Comparison of ENCODE assay signal across 8 cellular contexts in the genomic region with DNA sequence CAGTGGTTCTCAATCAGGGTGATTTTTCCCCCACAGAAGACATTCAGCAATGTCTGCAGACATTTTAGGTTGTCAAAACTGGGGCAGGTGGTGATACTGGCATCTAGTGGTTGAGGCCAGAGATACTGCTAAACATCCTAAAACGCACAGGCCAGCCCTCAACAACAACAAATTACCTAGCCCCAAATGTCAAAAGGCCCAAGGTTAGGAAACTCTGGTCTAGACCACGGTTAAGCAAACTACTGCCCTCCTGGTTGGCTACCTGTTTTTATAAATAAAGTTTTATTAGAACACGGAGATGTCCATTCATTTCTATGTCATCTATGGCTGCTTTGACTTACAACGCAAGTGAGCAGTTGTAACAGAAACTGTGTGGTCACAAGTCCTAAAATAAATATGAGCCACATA.
DNase-seq lines count a peak whose midpoint lies in the region; ATAC-seq, FAIRE-seq and TF ChIP-seq lines count a peak whose summit lies in the region.

No MANE protein-coding gene starts in this region.

- DNase-seq in A673 (ENCODE audit: low spot score) (peak; percentile 34), NCI-H748 (lab: John Stamatoyannopoulos, UW; ENCODE audit: unreplicated experiment) (peak; percentile 58), epithelial cell of proximal tubule (ENCODE audit: low read depth) (peak; percentile 9), neural progenitor cell (ENCODE audit: low spot score) (peak; percentile 62), urothelium cell line (ENCODE audit: low spot score) (peak; percentile 26)
- DNase-seq in activated CD8-positive, alpha-beta memory T cell treated with anti-CD3 and anti-CD28 coated beads for 24 hours = peak; percentile 74

- POLR2A ChIA-PET in A673 (lab: Charles Lee; ENCODE audit: low non-redundant PET) = no interaction called here

- H3K36me3 Mint-ChIP-seq in neural progenitor cell = no peaks in the 10 kb centered on the region

- no peaks in the 10 kb centered on the region for H3K79me2 ChIP-seq in neural progenitor cell (ENCODE audit: low read depth)

- H3K4me2 ChIP-seq in neural progenitor cell = no peak overlapping the region

- H3K9ac ChIP-seq in neural progenitor cell = no peak overlapping the region

- H3K27me3 Mint-ChIP-seq in neural progenitor cell (ENCODE audit: insufficient read depth, low read depth) = no peaks in the 10 kb centered on the region

- no TSS peak for BruUV-seq in A673 (replicated peaks; lab: Mats Ljungman, UMichigan)

- H3K27ac ChIP-seq in A673 (ENCODE audit: low read depth, low read length, poor library complexity, severe bottlenecking) (no peak overlapping the region), neural progenitor cell (no peak overlapping the region)

- H3K9me3 Mint-ChIP-seq in neural progenitor cell = peaks cover 2% of the 10 kb centered on the region

- no peaks in the 10 kb centered on the region for H3F3A ChIP-seq in neural progenitor cell (ENCODE audit: low read depth)

- no peaks in the 10 kb centered on the region for H3K4me1 Mint-ChIP-seq in neural progenitor cell

- CTCF ChIA-PET in A673 (lab: Charles Lee) = no interaction called here

- no peaks in the 10 kb centered on the region for H3K4me1 ChIP-seq in A673 (ENCODE audit: insufficient read depth, low read length, poor library complexity, severe bottlenecking)
- no peaks in the 10 kb centered on the region for H3K4me1 ChIP-seq in neural progenitor cell

- FAIRE-seq in urothelium cell line (lab: Jason Lieb, UNC) = no peak

- H3K27me3 ChIP-seq in A673 (replicated peaks; ENCODE audit: insufficient read depth, low read depth, low read length, poor library complexity) (no peaks in the 10 kb centered on the region), neural progenitor cell (no peaks in the 10 kb centered on the region)

- peak overlapping the region; percentile 7 for H3K27ac Mint-ChIP-seq in neural progenitor cell

- no peaks in the 10 kb centered on the region for H4K20me1 ChIP-seq in neural progenitor cell (ENCODE audit: low read depth)

- no peaks in the 10 kb centered on the region for H3K36me3 ChIP-seq in A673 (ENCODE audit: insufficient read depth, low read length, poor library complexity, severe bottlenecking)
- H3K36me3 ChIP-seq in neural progenitor cell = no peaks in the 10 kb centered on the region

- H3K9me3 ChIP-seq in A673 (ENCODE audit: low read depth, low read length, poor library complexity, severe bottlenecking) (no peaks in the 10 kb centered on the region), neural progenitor cell (ENCODE audit: low read depth) (no peaks in the 10 kb centered on the region)

- no peak overlapping the region for H2AFZ ChIP-seq in neural progenitor cell (replicated peaks)

- H3K4me3 Mint-ChIP-seq in neural progenitor cell = no peak overlapping the region

- H3K4me3 ChIP-seq in A673 (ENCODE audit: low read depth, low read length, poor library complexity, severe bottlenecking) (no peak overlapping the region), epithelial cell of proximal tubule (ENCODE audit: low read depth, low read length) (no peak overlapping the region), neural progenitor cell (no peak overlapping the region)

- peak; percentile 80 for ATAC-seq in GM18511 (IDR thresholded peaks at IDR 0.05; ENCODE audit: unreplicated experiment)
- peak; percentile 58 for ATAC-seq in HG03025 (IDR thresholded peaks at IDR 0.05; ENCODE audit: low FRiP score, unreplicated experiment)

- TF ChIP-seq CTCF in A673 (conservative IDR thresholded peaks at IDR 0.05; ENCODE audit: low read depth, low read length) = peak; percentile 62
- peak; percentile 88 for TF ChIP-seq CTCF in epithelial cell of proximal tubule (conservative IDR thresholded peaks at IDR 0.05; ENCODE audit: low read depth, low read length)
- peak; percentile 71 for TF ChIP-seq CTCF in neural progenitor cell (IDR thresholded peaks at IDR 0.05)

- intact Hi-C loops in A673 (cut with micrococcal nuclease; ENCODE audit: unreplicated experiment) = loop anchor here (2.0 to 5.0 kb wide), 2 partner anchors 591 to 726 kb away; no protein-coding TSS in a partner anchor

Comparison
In these comparisons a context has a peak if more than half of its experiments do, and no peak if none do; other contexts are left out.
1. DNase-seq: peak in every context shown above with its lines; median percentile 74 in activated CD8-positive, alpha-beta memory T cell treated with anti-CD3 and anti-CD28 coated beads for 24 hours; 62 in neural progenitor cell; 58 in NCI-H748; 34 in A673; 26 in urothelium cell line; 9 in epithelial cell of proximal tubule.